Comparison of ENCODE assay signal across 8 cellular contexts in the genomic region with DNA sequence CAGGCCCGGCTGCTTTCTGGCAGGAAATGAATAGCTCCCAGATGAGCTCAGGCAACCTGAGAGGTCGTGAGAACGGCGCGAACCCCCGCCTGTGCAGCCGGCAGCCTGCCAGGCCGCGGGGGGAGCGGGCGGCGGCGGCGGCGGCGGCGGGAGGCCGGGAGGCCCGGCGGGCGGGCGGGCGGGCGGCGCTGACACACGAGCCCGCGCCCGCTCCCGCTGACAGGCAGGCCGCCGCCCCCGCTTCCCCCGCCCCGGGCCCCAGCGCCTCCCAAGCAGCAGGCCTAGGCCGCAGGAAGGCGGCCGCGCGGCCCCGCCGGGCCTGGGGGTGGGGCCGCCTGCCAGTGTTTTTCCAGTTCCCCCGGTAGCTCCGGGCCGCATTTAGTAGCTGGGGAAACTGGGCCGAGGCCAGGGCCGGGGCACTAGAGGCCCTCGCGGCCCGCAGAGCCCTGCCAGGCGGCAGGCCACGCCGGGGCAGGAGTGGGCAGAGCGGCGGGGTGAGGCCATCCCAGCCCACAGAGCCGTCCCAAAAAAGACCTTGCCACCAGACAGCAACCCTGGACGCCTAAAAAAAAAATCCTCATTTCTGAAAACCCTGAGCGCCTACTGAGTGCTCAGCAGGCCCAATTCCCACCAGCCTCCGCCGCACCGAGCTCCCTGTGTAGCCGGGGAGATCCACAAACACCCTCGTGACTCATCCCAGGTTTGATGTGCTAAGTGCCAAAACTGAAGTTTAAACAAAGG. TPM values are rescaled to one million over a fixed set of nuclear protein-coding genes. Genes with fewer than 3 reads are reported as not detected.
DNase-seq lines count a peak whose midpoint lies in the region; ATAC-seq and TF ChIP-seq lines count a peak whose summit lies in the region.

No MANE protein-coding gene starts in this region.

- TF ChIP-seq POLR2A in vagina (IDR thresholded peaks at IDR 0.05): no peak

- H3K27me3 ChIP-seq in left ventricle myocardium inferior (ENCODE audit: low read depth) (no peaks in the 10 kb centered on the region), vagina (no peaks in the 10 kb centered on the region)

- peak overlapping the region; percentile 77 for H3K27ac ChIP-seq in angular gyrus (ENCODE audit: low read depth, low read length)
- H3K27ac ChIP-seq in left ventricle myocardium inferior (replicated peaks): peak overlapping the region; percentile 99
- peak overlapping the region; percentile 86 for H3K27ac ChIP-seq in vagina

- TF ChIP-seq CTCF in LNCaP clone FGC (IDR thresholded peaks at IDR 0.05; ENCODE audit: control insufficient read depth, extremely low read depth, insufficient read depth): no peak
- TF ChIP-seq CTCF in left ventricle myocardium inferior (IDR thresholded peaks at IDR 0.05; ENCODE audit: borderline replicate concordance): peak; percentile 15
- no peak for TF ChIP-seq CTCF in vagina (IDR thresholded peaks at IDR 0.05)

- H3K9me3 ChIP-seq in left ventricle myocardium inferior (replicated peaks): no peaks in the 10 kb centered on the region
- no peaks in the 10 kb centered on the region for H3K9me3 ChIP-seq in vagina

- ATAC-seq in GM21717 (IDR thresholded peaks at IDR 0.05; ENCODE audit: unreplicated experiment): peak; percentile 38

- H3K4me3 ChIP-seq in LNCaP clone FGC (ENCODE audit: low read depth, low read length) (peak overlapping the region; percentile 30), left ventricle myocardium inferior (peak overlapping the region; percentile 63), vagina (peak overlapping the region; percentile 37 to 42)

- H3K4me1 ChIP-seq in left ventricle myocardium inferior (peaks cover 73% of the 10 kb centered on the region), vagina (peaks cover 51% of the 10 kb centered on the region)

- intact Hi-C loops in left ventricle myocardium inferior (cut with micrococcal nuclease): loop anchor here (5.0 kb wide), 1 partner anchor 126 kb away; no protein-coding TSS in a partner anchor
- intact Hi-C loops in posterior vena cava (cut with DNase I): loop anchor here in 1 of 2 donors (2.0 to 5.0 kb wide), 2 partner anchors 173 to 359 kb away; no protein-coding TSS in a partner anchor
- intact Hi-C loops in vagina (cut with DNase I): loop anchor here (2.0 kb wide), 1 partner anchor 127 kb away; no protein-coding TSS in a partner anchor

- no peaks in the 10 kb centered on the region for H3K36me3 ChIP-seq in left ventricle myocardium inferior
- no peaks in the 10 kb centered on the region for H3K36me3 ChIP-seq in vagina

- DNase-seq in DMS 273 treated with DMSO at 0.1 percent for 48 hours (lab: John Stamatoyannopoulos, UW): peak; percentile 85
- peak; percentile 81 for DNase-seq in LNCaP clone FGC (ENCODE audit: low read depth)
- DNase-seq in SW 1271 (lab: John Stamatoyannopoulos, UW): peak; percentile 58 to 82
- DNase-seq in left ventricle myocardium inferior: peak; percentile 94
- peak; percentile 96 for DNase-seq in posterior vena cava (ENCODE audit: low spot score)
- peak in 1 of 2 donors; percentile 93 for DNase-seq in vagina (ENCODE audit: extremely low spot score in 2 of 2)

RNA-seq across cellular contexts. Expression of a gene that starts 5.6 kb away (rescaled TPM):
- 13.4 TPM for total RNA-seq in left ventricle myocardium inferior
- 10 to 100 TPM; 19.5 to 29.2 TPM for total RNA-seq in posterior vena cava
- total RNA-seq in vagina: 191 TPM
